11 cellular contexts compared by ENCODE assay signal in genomic region chr1:164707868-164708331, GRCh38.
A peak's percentile ranks its signal among the peaks of the same experiment; 100 is the strongest.
DNase-seq lines count a peak whose midpoint lies in the region; ATAC-seq and TF ChIP-seq lines count a peak whose summit lies in the region.
"Had no signal": no experiment of that assay in that cellular context is flagged by ENCODE, and none has a peak within 500 bp of the region (broad histone marks: within the 10 kb centered on the region; RNA-seq: fewer than 3 reads in every experiment).

No MANE protein-coding gene starts in this region.

- H3K9ac ChIP-seq in fibroblast of lung (ENCODE audit: insufficient read depth, low read length) (no peak overlapping the region), parathyroid adenoma (no peak overlapping the region)

- no peaks in the 10 kb centered on the region for H3K9me3 ChIP-seq in RWPE2 (ENCODE audit: severe bottlenecking)
- H3K9me3 ChIP-seq in fibroblast of lung (ENCODE audit: control insufficient read depth, insufficient read depth, low read depth, low read length) = no peaks in the 10 kb centered on the region
- H3K9me3 ChIP-seq in parathyroid adenoma (ENCODE audit: control insufficient read depth, low read length) = no peaks in the 10 kb centered on the region

- H3K79me2 ChIP-seq in fibroblast of lung (ENCODE audit: control insufficient read depth, insufficient read depth, low read length) = no peaks in the 10 kb centered on the region
- peaks cover 10% of the 10 kb centered on the region for H3K79me2 ChIP-seq in parathyroid adenoma

- H3K9me3 Mint-ChIP-seq in effector memory CD8-positive, alpha-beta T cell = no peaks in the 10 kb centered on the region
- H3K9me3 Mint-ChIP-seq: CD8-positive, alpha-beta T cell had no signal

- H3K27me3 ChIP-seq in RWPE2 (ENCODE audit: insufficient read depth, poor library complexity, severe bottlenecking) (no peaks in the 10 kb centered on the region), fibroblast of lung (ENCODE audit: control insufficient read depth, insufficient read depth, low read length) (no peaks in the 10 kb centered on the region), parathyroid adenoma (ENCODE audit: control insufficient read depth, insufficient read depth, low read length) (no peaks in the 10 kb centered on the region)

- ATAC-seq in RWPE2 (ENCODE audit: low read depth) (peak; percentile 84), HG03097 (IDR thresholded peaks at IDR 0.05; ENCODE audit: low FRiP score, unreplicated experiment) (no peak), GM21390 (IDR thresholded peaks at IDR 0.05; ENCODE audit: unreplicated experiment) (no peak), HG03025 (IDR thresholded peaks at IDR 0.05; ENCODE audit: low FRiP score, unreplicated experiment) (no peak)
- no peak for ATAC-seq in effector memory CD8-positive, alpha-beta T cell (replicated peaks)
- ATAC-seq: CD8-positive, alpha-beta T cell had no signal

- no peaks in the 10 kb centered on the region for H3K27me3 Mint-ChIP-seq in effector memory CD8-positive, alpha-beta T cell

- H3K4me1 ChIP-seq in RWPE2 (ENCODE audit: insufficient read depth, poor library complexity, severe bottlenecking) (peaks cover 14% of the 10 kb centered on the region), fibroblast of lung (ENCODE audit: control insufficient read depth, extremely low read depth, insufficient read depth, low read length) (peaks cover 28% of the 10 kb centered on the region), parathyroid adenoma (peaks cover 50% of the 10 kb centered on the region)

- H3K4me1 Mint-ChIP-seq in effector memory CD8-positive, alpha-beta T cell (ENCODE audit: low read depth in 2 of 2) = no peaks in the 10 kb centered on the region

- peak; percentile 60 for DNase-seq in AG09319 (ENCODE audit: extremely low read depth, low read depth)
- no peak for DNase-seq in RWPE2 (ENCODE audit: low spot score)
- peak; percentile 58 to 93 for DNase-seq in fibroblast of lung (ENCODE audit: low read depth in 2 of 2)
- DNase-seq in effector memory CD8-positive, alpha-beta T cell = no peak
- DNase-seq: amniotic stem cell; CD8-positive, alpha-beta T cell; NCI-H1417 had no signal

- H3K36me3 ChIP-seq in RWPE2 (ENCODE audit: low read depth) (no peaks in the 10 kb centered on the region), fibroblast of lung (ENCODE audit: control insufficient read depth, insufficient read depth, low read length) (no peaks in the 10 kb centered on the region), parathyroid adenoma (ENCODE audit: control insufficient read depth, insufficient read depth, low read length) (no peaks in the 10 kb centered on the region)

- no peaks in the 10 kb centered on the region for H3K36me3 Mint-ChIP-seq in effector memory CD8-positive, alpha-beta T cell (ENCODE audit: insufficient read depth)
- H3K36me3 Mint-ChIP-seq: CD8-positive, alpha-beta T cell had no signal

- peak overlapping the region; percentile 29 for H3K27ac ChIP-seq in RWPE2 (ENCODE audit: poor library complexity, severe bottlenecking)
- H3K27ac ChIP-seq in fibroblast of lung (ENCODE audit: insufficient read depth, low read length) = peak overlapping the region; percentile 84
- peak overlapping the region; percentile 87 for H3K27ac ChIP-seq in parathyroid adenoma

- H3K4me2 ChIP-seq in fibroblast of lung (ENCODE audit: extremely low read depth, insufficient read depth, low read length) = peak overlapping the region; percentile 55
- peak overlapping the region; percentile 31 for H3K4me2 ChIP-seq in parathyroid adenoma (ENCODE audit: low read length)

- H3K4me3 ChIP-seq in RWPE2 (ENCODE audit: severe bottlenecking) (no peak overlapping the region), fibroblast of lung (replicated peaks in 1 of 4; ENCODE audit: control extremely low read depth in 1 of 4, insufficient read depth in 1 of 4, low read depth in 3 of 4, low read length in 4 of 4) (no peak overlapping the region), parathyroid adenoma (ENCODE audit: low read depth, low read length) (no peak overlapping the region)

- H3K27ac Mint-ChIP-seq in effector memory CD8-positive, alpha-beta T cell = no peak overlapping the region
- H3K27ac Mint-ChIP-seq: CD8-positive, alpha-beta T cell had no signal

- H4K20me1 ChIP-seq in fibroblast of lung (ENCODE audit: control insufficient read depth, extremely low read depth, insufficient read depth, low read length) = no peaks in the 10 kb centered on the region

- H2AFZ ChIP-seq in fibroblast of lung (ENCODE audit: low read length) (no peak overlapping the region), parathyroid adenoma (peak overlapping the region; percentile 46)

- no peak for TF ChIP-seq CTCF in AG09319 (IDR thresholded peaks at IDR 0.05; ENCODE audit: low read depth, low read length)
- TF ChIP-seq CTCF in RWPE2 (IDR thresholded peaks at IDR 0.05; ENCODE audit: poor library complexity, severe bottlenecking) = no peak
- TF ChIP-seq CTCF in fibroblast of lung (conservative IDR thresholded peaks at IDR 0.05 in 1 of 2, IDR thresholded peaks at IDR 0.05 in 1 of 2; ENCODE audit: low read depth in 1 of 2, low read length in 2 of 2) = no peak
- no peak for TF ChIP-seq CTCF in parathyroid adenoma (IDR thresholded peaks at IDR 0.05)

- H3K4me3 Mint-ChIP-seq in effector memory CD8-positive, alpha-beta T cell = no peak overlapping the region
- H3K4me3 Mint-ChIP-seq: CD8-positive, alpha-beta T cell had no signal

Comparison
In these comparisons a context has a peak if more than half of its experiments do, and no peak if none do; other contexts are left out.
1. DNase-seq: peak in AG09319 (single experiment) and fibroblast of lung (2 of 2); none in RWPE2 (single experiment) and effector memory CD8-positive, alpha-beta T cell (0 of 3).
2. H3K27ac ChIP-seq: peak in every context shown above with its lines; median percentile 87 in parathyroid adenoma; 84 in fibroblast of lung; 29 in RWPE2.